ENCODE assay signal across 1 cellular context in the genomic region with DNA sequence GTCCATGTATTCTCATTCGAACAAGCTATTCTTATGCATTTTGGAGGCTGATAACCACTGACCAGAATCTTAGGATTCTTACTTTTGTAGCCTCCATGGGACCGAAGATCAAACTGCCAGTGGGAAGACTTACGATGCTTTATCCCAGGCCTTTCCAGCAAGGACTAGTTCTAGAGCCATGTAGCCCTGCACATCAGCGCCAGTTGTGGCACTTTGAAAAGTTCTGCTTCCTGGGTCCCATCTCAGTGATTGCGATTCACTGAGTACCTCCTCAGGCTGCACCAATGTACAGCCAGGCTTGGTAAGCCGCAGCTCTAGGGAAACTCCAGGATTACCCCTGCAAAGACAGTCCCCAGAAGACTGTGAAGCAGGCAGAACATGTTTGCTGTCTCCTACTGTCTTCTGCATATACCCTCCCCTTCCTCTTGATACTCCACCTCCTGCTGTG.
TF ChIP-seq lines count a peak whose summit lies in the region.

No MANE protein-coding gene starts in this region.

TF ChIP-seq in SK-N-SH, 30 proteins besides CTCF, POLR2A, EP300 and RAD21 (continued from another document):
- no peak for TF ChIP-seq PBX3 (IDR thresholded peaks at IDR 0.05)
- TF ChIP-seq RFX5 (IDR thresholded peaks at IDR 0.05; ENCODE audit: low read length): no peak
